Comparison of ENCODE assay signal across 19 cellular contexts in genomic region chr3:55327131-55327920, GRCh38.
A peak's percentile ranks its signal among the peaks of the same experiment; 100 is the strongest.
DNase-seq lines count a peak whose midpoint lies in the region; ATAC-seq, FAIRE-seq and TF ChIP-seq lines count a peak whose summit lies in the region.
"Had no signal": no experiment of that assay in that cellular context is flagged by ENCODE, and none has a peak within 500 bp of the region (broad histone marks: within the 10 kb centered on the region; RNA-seq: fewer than 3 reads in every experiment).

No MANE protein-coding gene starts in this region.

- no peak overlapping the region for H2AFZ ChIP-seq in SK-N-SH (ENCODE audit: low read depth)

- peak overlapping the region; percentile 9; the same call in 1 of the 2 replicates for H3K9ac ChIP-seq in SK-N-SH

- DNase-seq in SK-N-SH (no peak), RCC 7860 (ENCODE audit: low spot score) (peak; percentile 33), foreskin fibroblast (peak; percentile 62 to 87), uterus (no peak), DMS79 treated with DMSO at 0.1 percent for 48 hours (lab: John Stamatoyannopoulos, UW) (no peak)
- no peak for DNase-seq in stimulated activated CD4-positive, alpha-beta T cell treated with anti-CD3 and anti-CD28 coated beads, Interleukin-2, amount 100 ng/mL, for 24 hours
- no peak for DNase-seq in activated CD8-positive, alpha-beta memory T cell treated with anti-CD3 and anti-CD28 coated beads, Interleukin-2, amount 50 U/mL, for 4 hours
- DNase-seq: activated effector memory CD4-positive, alpha-beta T cell treated with anti-CD3 and anti-CD28 coated beads, Interleukin-2, amount 50 U/mL, for 16 hours; Calu3; cortex of kidney; H9; mesendoderm; MV-4-11; NCI-H2081; stomach; T-cell had no signal

- TF ChIP-seq EP300 in SK-N-SH (IDR thresholded peaks at IDR 0.05; ENCODE audit: borderline replicate concordance in 1 of 2, low read depth in 1 of 2, low read length in 1 of 2), result no peak

- no peak for TF ChIP-seq POLR2A in uterus (IDR thresholded peaks at IDR 0.05)

- intact Hi-C loops in uterus (cut with DNase I; ENCODE audit: low total_unique reads), result no loop called here

- POLR2A ChIA-PET in SK-N-SH (lab: Yijun Ruan, JAX), result no interaction called here

- H3K36me3 ChIP-seq in SK-N-SH (replicated peaks in 1 of 2; ENCODE audit: control insufficient read depth in 1 of 2, insufficient read depth in 2 of 2, low read length in 1 of 2) (no peaks in the 10 kb centered on the region), uterus (no peaks in the 10 kb centered on the region)
- H3K36me3 ChIP-seq: stomach had no signal

- FAIRE-seq in RCC 7860 (lab: Jason Lieb, UNC), result no peak
- FAIRE-seq: keratinocyte had no signal

- peaks cover 2 to 17% of the 10 kb centered on the region in 2 experiments; a peak in 2 of 4 replicates for H3K4me1 ChIP-seq in SK-N-SH (ENCODE audit: control insufficient read depth in 1 of 2, insufficient read depth in 2 of 2, low read depth in 1 of 2, low read length in 1 of 2)
- peaks cover 0 to 10% of the 10 kb centered on the region in 2 donors for H3K4me1 ChIP-seq in uterus

- peaks cover 26% of the 10 kb centered on the region for H3F3A ChIP-seq in SK-N-SH (replicated peaks; ENCODE audit: insufficient read depth)

- H3K27ac ChIP-seq in SK-N-SH (ENCODE audit: low read depth in 2 of 2, low read length in 1 of 2) (peak overlapping the region in 1 of 2 experiments; percentile 97; a peak in 2 of 4 replicates), uterus (no peak overlapping the region)
- H3K27ac ChIP-seq: stomach had no signal

- no peaks in the 10 kb centered on the region for H4K20me1 ChIP-seq in SK-N-SH (ENCODE audit: insufficient read depth)

- H3K9me2 ChIP-seq in SK-N-SH, result no peaks in the 10 kb centered on the region

- H3K9me3 ChIP-seq in SK-N-SH, result no peaks in the 10 kb centered on the region
- H3K9me3 ChIP-seq in uterus, result no peaks in the 10 kb centered on the region
- H3K9me3 ChIP-seq: stomach had no signal

- H3K4me3 ChIP-seq in SK-N-SH (ENCODE audit: low read depth in 2 of 2, low read length in 1 of 2), result peak overlapping the region in 1 of 2 experiments; percentile 4; a peak in 1 of 4 replicates
- no peak overlapping the region for H3K4me3 ChIP-seq in foreskin fibroblast (ENCODE audit: low read depth in 1 of 2, low read length in 2 of 2)
- no peak overlapping the region for H3K4me3 ChIP-seq in uterus
- H3K4me3 ChIP-seq: stomach had no signal

- H3K4me2 ChIP-seq in SK-N-SH, result no peak overlapping the region; the same call in 1 of the 2 replicates

- TF ChIP-seq CTCF in SK-N-SH (IDR thresholded peaks at IDR 0.05) (no peak), foreskin fibroblast (IDR thresholded peaks at IDR 0.05; ENCODE audit: low read depth, low read length) (no peak), uterus (IDR thresholded peaks at IDR 0.05) (no peak)

- no peak for ATAC-seq in SK-N-SH treated with all-trans-retinoic acid at 6 μM for 48 hours
- ATAC-seq: T-cell, WTC11 had no signal

- 87% methylated on average over 2 of the region's 2 CpGs for WGBS in SK-N-SH (ENCODE audit: low lambda C conversion rate)

- H3K79me2 ChIP-seq in SK-N-SH (ENCODE audit: insufficient read depth), result no peaks in the 10 kb centered on the region

- TF ChIP-seq RAD21 in SK-N-SH (IDR thresholded peaks at IDR 0.05; ENCODE audit: low read length), result no peak

- no peaks in the 10 kb centered on the region for H3K27me3 ChIP-seq in SK-N-SH (ENCODE audit: insufficient read depth)
- no peaks in the 10 kb centered on the region for H3K27me3 ChIP-seq in uterus
- H3K27me3 ChIP-seq: stomach had no signal

- CTCF ChIA-PET in SK-N-SH (lab: Yijun Ruan, JAX), result interaction anchor here (0.8 to 1.5 kb wide), 2 partner anchors 10 to 18 kb away, joined by 3 read pairs; no protein-coding TSS in a partner anchor

TF ChIP-seq in SK-N-SH, 30 proteins besides CTCF, POLR2A, EP300 and RAD21:
- TF ChIP-seq MXI1 (IDR thresholded peaks at IDR 0.05; ENCODE audit: low read depth, low read length) (no peak), JUND (IDR thresholded peaks at IDR 0.05) (0 out of 2 replicates have a peak, but pooled peaks have one; percentile 9), USF1 (IDR thresholded peaks at IDR 0.05; ENCODE audit: borderline replicate concordance, low read depth) (peak; percentile 55; the same call in 1 of the 2 replicates), FOSL2 (IDR thresholded peaks at IDR 0.05; ENCODE audit: borderline replicate concordance, low read depth) (0 out of 2 replicates have a peak, but pooled peaks have one; percentile 23), TCF12 (IDR thresholded peaks at IDR 0.05) (peak; percentile 82), SIN3A (IDR thresholded peaks at IDR 0.05; ENCODE audit: borderline replicate concordance, low read depth, low read length) (no peak)
- TF ChIP-seq, protein P1, sequence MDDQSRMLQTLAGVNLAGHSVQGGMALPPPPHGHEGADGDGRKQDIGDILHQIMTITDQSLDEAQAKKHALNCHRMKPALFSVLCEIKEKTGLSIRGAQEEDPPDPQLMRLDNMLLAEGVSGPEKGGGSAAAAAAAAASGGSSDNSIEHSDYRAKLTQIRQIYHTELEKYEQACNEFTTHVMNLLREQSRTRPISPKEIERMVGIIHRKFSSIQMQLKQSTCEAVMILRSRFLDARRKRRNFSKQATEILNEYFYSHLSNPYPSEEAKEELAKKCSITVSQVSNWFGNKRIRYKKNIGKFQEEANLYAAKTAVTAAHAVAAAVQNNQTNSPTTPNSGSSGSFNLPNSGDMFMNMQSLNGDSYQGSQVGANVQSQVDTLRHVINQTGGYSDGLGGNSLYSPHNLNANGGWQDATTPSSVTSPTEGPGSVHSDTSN (IDR thresholded peaks at IDR 0.05), result peak; percentile 30; the same call in 1 of the 2 replicates

TF ChIP-seq in SK-N-SH treated with all-trans-retinoic acid at 6 μM for 48 hours, 23 proteins besides CTCF, POLR2A, EP300 and RAD21 (continues in another document):
- TF ChIP-seq BACH2 (CRISPR knock-in tag; IDR thresholded peaks at IDR 0.05; ENCODE audit: borderline replicate concordance), result no peak
- no peak for TF ChIP-seq PATZ1 (CRISPR knock-in tag; IDR thresholded peaks at IDR 0.05; ENCODE audit: borderline replicate concordance)
- no peak for TF ChIP-seq ZFP30 (CRISPR knock-in tag; IDR thresholded peaks at IDR 0.05)
- no peak for TF ChIP-seq ZNF8 (CRISPR knock-in tag; IDR thresholded peaks at IDR 0.05)
- no peak for TF ChIP-seq CREB5 (CRISPR knock-in tag; IDR thresholded peaks at IDR 0.05; ENCODE audit: low read depth)
- TF ChIP-seq, protein P2, sequence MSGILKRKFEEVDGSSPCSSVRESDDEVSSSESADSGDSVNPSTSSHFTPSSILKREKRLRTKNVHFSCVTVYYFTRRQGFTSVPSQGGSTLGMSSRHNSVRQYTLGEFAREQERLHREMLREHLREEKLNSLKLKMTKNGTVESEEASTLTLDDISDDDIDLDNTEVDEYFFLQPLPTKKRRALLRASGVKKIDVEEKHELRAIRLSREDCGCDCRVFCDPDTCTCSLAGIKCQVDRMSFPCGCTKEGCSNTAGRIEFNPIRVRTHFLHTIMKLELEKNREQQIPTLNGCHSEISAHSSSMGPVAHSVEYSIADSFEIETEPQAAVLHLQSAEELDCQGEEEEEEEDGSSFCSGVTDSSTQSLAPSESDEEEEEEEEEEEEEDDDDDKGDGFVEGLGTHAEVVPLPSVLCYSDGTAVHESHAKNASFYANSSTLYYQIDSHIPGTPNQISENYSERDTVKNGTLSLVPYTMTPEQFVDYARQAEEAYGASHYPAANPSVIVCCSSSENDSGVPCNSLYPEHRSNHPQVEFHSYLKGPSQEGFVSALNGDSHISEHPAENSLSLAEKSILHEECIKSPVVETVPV (CRISPR knock-in tag; IDR thresholded peaks at IDR 0.05), result no peak
- TF ChIP-seq ISL1 (CRISPR knock-in tag; IDR thresholded peaks at IDR 0.05), result no peak
- TF ChIP-seq POU6F1 (CRISPR knock-in tag; IDR thresholded peaks at IDR 0.05; ENCODE audit: borderline replicate concordance, low read depth), result no peak
- no peak for TF ChIP-seq GLIS3 (CRISPR knock-in tag; IDR thresholded peaks at IDR 0.05)
- no peak for TF ChIP-seq TOX (CRISPR knock-in tag; IDR thresholded peaks at IDR 0.05; ENCODE audit: borderline replicate concordance)
- no peak for TF ChIP-seq ZNF70 (CRISPR knock-in tag; IDR thresholded peaks at IDR 0.05)

Comparison
In these comparisons a context has a peak if more than half of its experiments do, and no peak if none do; other contexts are left out.
1. DNase-seq: peak in RCC 7860 (single experiment) and foreskin fibroblast (2 of 2); none in SK-N-SH (single experiment), uterus (0 of 2), stimulated activated CD4-positive, alpha-beta T cell treated with anti-CD3 and anti-CD28 coated beads, Interleukin-2, amount 100 ng/mL, for 24 hours (0 of 2), activated CD8-positive, alpha-beta memory T cell treated with anti-CD3 and anti-CD28 coated beads, Interleukin-2, amount 50 U/mL, for 4 hours (single experiment) and DMS79 treated with DMSO at 0.1 percent for 48 hours (single experiment).